ENCODE assay signal across 18 cellular contexts in genomic region chr3:61617041-61617440, GRCh38. TPM values are rescaled to one million over a fixed set of nuclear protein-coding genes. Genes with fewer than 3 reads are reported as not detected.
DNase-seq lines count a peak whose midpoint lies in the region; ATAC-seq and TF ChIP-seq lines count a peak whose summit lies in the region.
"Had no signal": no experiment of that assay in that cellular context is flagged by ENCODE, and none has a peak within 500 bp of the region (broad histone marks: within the 10 kb centered on the region; RNA-seq: fewer than 3 reads in every experiment).

No MANE protein-coding gene starts in this region.

- peaks cover 4% of the 10 kb centered on the region for H3K9me1 ChIP-seq in IMR-90 (ENCODE audit: insufficient read depth, low read length)

- H3K4ac ChIP-seq in IMR-90 (ENCODE audit: low read depth, low read length), result no peak overlapping the region

- H3K18ac ChIP-seq in IMR-90 (ENCODE audit: low read depth, low read length), result no peak overlapping the region

- no peak overlapping the region; the same call in 1 of the 2 replicates for H3K23ac ChIP-seq in IMR-90 (ENCODE audit: low read depth, low read length)

- POLR2A ChIA-PET in IMR-90 (lab: Charles Lee; ENCODE audit: unreplicated experiment), result no interaction called here

- TF ChIP-seq POLR2A in IMR-90 (IDR thresholded peaks at IDR 0.05; ENCODE audit: low read depth, low read length), result no peak
- TF ChIP-seq POLR2A in transverse colon (IDR thresholded peaks at IDR 0.05), result no peak

- no peak for TF ChIP-seq EP300 in transverse colon (IDR thresholded peaks at IDR 0.05; ENCODE audit: low read depth)

- H3K9me3 ChIP-seq in IMR-90 (ENCODE audit: control insufficient read depth, insufficient read depth, low read length) (no peaks in the 10 kb centered on the region), lower lobe of right lung (no peaks in the 10 kb centered on the region), transverse colon (no peaks in the 10 kb centered on the region)
- H3K9me3 ChIP-seq: SJSA1, vagina had no signal

- H4K91ac ChIP-seq in IMR-90 (ENCODE audit: insufficient read depth, low read depth, low read length), result no peak overlapping the region

- H3K4me2 ChIP-seq in IMR-90 (ENCODE audit: low read depth, low read length), result no peak overlapping the region

- H3K36me3 ChIP-seq in IMR-90 (ENCODE audit: control insufficient read depth, insufficient read depth, low read length) (no peaks in the 10 kb centered on the region; the same call in 1 of the 2 replicates), lower lobe of right lung (no peaks in the 10 kb centered on the region), transverse colon (no peaks in the 10 kb centered on the region)
- H3K36me3 ChIP-seq: SJSA1, vagina had no signal

- ATAC-seq in IMR-90 (ENCODE audit: low read depth) (peak; percentile 57), lower lobe of right lung (peak; percentile 48 to 72)
- ATAC-seq: activated CD8-positive, alpha-beta T cell treated with anti-CD3 and anti-CD28 coated beads, Interleukin-2, amount 10 ng/mL, durations not matched to agents 7 days and 5 days; activated T-helper 17 cell treated with anti-CD3 and anti-CD28 coated beads, Interleukin-2, amount 50 U/mL, for 72 hours; HCT116; K562 had no signal

- no peak overlapping the region for H3K4me3 ChIP-seq in IMR-90 (ENCODE audit: insufficient read depth, low read depth, low read length)
- H3K4me3 ChIP-seq in epithelial cell of proximal tubule (ENCODE audit: low read depth, low read length), result peak overlapping the region; percentile 35
- no peak overlapping the region for H3K4me3 ChIP-seq in lower lobe of right lung
- no peak overlapping the region for H3K4me3 ChIP-seq in transverse colon
- H3K4me3 ChIP-seq: K562, SJSA1, vagina had no signal

- no peak overlapping the region; the same call in 1 of the 2 replicates for H4K5ac ChIP-seq in IMR-90 (ENCODE audit: low read depth, low read length)

- H3K79me1 ChIP-seq in IMR-90 (ENCODE audit: low read depth in 1 of 2, low read length in 2 of 2), result peaks cover 27 to 62% of the 10 kb centered on the region in 2 experiments; a peak in 3 of 4 replicates

- CTCF ChIA-PET in IMR-90 (lab: Yijun Ruan, JAX), result no interaction called here

- no peak overlapping the region for H2AK9ac ChIP-seq in IMR-90 (replicated peaks; ENCODE audit: low read depth, low read length, poor library complexity)

- in situ Hi-C loops in IMR-90 (cut with MboI; ENCODE audit: low sequenced_read_pairs), result no loop called here
- in situ Hi-C loops in transverse colon (cut with MboI; ENCODE audit: low pct_ligation_motif_present in 1 of 4, low pct_unique_long_range_greater_than_20kb in 1 of 4, low sequenced_read_pairs in 3 of 4), result no loop called here

- H2AFZ ChIP-seq in IMR-90 (replicated peaks; ENCODE audit: low read length, poor library complexity), result no peak overlapping the region

- no peak overlapping the region for H3K14ac ChIP-seq in IMR-90 (replicated peaks; ENCODE audit: low read depth, low read length)

- dilution Hi-C loops in IMR-90 (cut with HindIII; ENCODE audit: low sequenced_read_pairs, unreplicated experiment), result no loop called here

- H3K27ac ChIP-seq in IMR-90 (ENCODE audit: insufficient read depth, low read length) (no peak overlapping the region), lower lobe of right lung (no peak overlapping the region), transverse colon (peak overlapping the region in 3 of 4 donors; percentile 0 to 43 (median 25))
- H3K27ac ChIP-seq: SJSA1, vagina had no signal

- H3K4me1 ChIP-seq in IMR-90 (ENCODE audit: control insufficient read depth, insufficient read depth, low read length), result peaks cover 7% of the 10 kb centered on the region; the same call in 1 of the 2 replicates
- H3K4me1 ChIP-seq in lower lobe of right lung, result peaks cover 19% of the 10 kb centered on the region
- peaks cover 0 to 15% (median 2%) of the 10 kb centered on the region in 4 donors for H3K4me1 ChIP-seq in transverse colon
- H3K4me1 ChIP-seq: SJSA1 had no signal

- no TSS peak for BruUV-seq in IMR-90 (replicated peaks; lab: Mats Ljungman, UMichigan)

- peaks cover 4% of the 10 kb centered on the region; the same call in 1 of the 2 replicates for H4K20me1 ChIP-seq in IMR-90 (ENCODE audit: insufficient read depth, low read length)

- no peak overlapping the region for H2AK5ac ChIP-seq in IMR-90 (ENCODE audit: low read depth, low read length)

- DNase-seq in IMR-90 (peak; percentile 31), epithelial cell of proximal tubule (ENCODE audit: low read depth) (peak; percentile 82), lower lobe of right lung (no peak), transverse colon (no peak), posterior cingulate gyrus (no peak), NCI-H510A (lab: John Stamatoyannopoulos, UW) (no peak)
- no peak for DNase-seq in activated CD4-positive, CD25-positive, alpha-beta regulatory T cell treated with anti-CD3 and anti-CD28 coated beads, Interleukin-2, amount 50 U/mL, for 72 hours
- DNase-seq: activated CD8-positive, alpha-beta T cell treated with anti-CD3 and anti-CD28 coated beads, Interleukin-2, amount 10 ng/mL, durations not matched to agents 7 days and 5 days; CD4-positive, CD25-positive, alpha-beta regulatory T cell; erythroblast; NCI-H1417; NCI-H226; stimulated activated naive CD4-positive, alpha-beta T cell treated with Interleukin-2 at 50 U/mL for 16 hours had no signal

- H3K27me3 ChIP-seq in IMR-90 (ENCODE audit: control insufficient read depth, insufficient read depth, low read length) (no peaks in the 10 kb centered on the region), lower lobe of right lung (ENCODE audit: low read depth) (no peaks in the 10 kb centered on the region), transverse colon (no peaks in the 10 kb centered on the region)
- H3K27me3 ChIP-seq: SJSA1, vagina had no signal

- WGBS in IMR-90 (ENCODE audit: extremely low coverage in 2 of 2, insufficient read length in 1 of 2), 2 experiments, result 89% methylated on average over 1 of the region's 4 CpGs; no CpG with 5 or more reads in 1 of the 2 experiments
- 59 to 61% methylated on average over 4 of the region's 4 CpGs for WGBS in transverse colon (ENCODE audit: low coverage in 1 of 2), 2 donors

- intact Hi-C loops in IMR-90 (cut with micrococcal nuclease), result no loop called here
- intact Hi-C loops in lower lobe of right lung (cut with DNase I), result no loop called here
- intact Hi-C loops in transverse colon (cut with DNase I; ENCODE audit: low total_unique reads), result no loop called here
- intact Hi-C loops in posterior cingulate gyrus (cut with DNase I), result no loop called here

- TF ChIP-seq CTCF in IMR-90 (conservative IDR thresholded peaks at IDR 0.05; ENCODE audit: low read depth, low read length) (no peak), epithelial cell of proximal tubule (conservative IDR thresholded peaks at IDR 0.05; ENCODE audit: low read depth, low read length) (no peak), lower lobe of right lung (IDR thresholded peaks at IDR 0.05) (no peak), transverse colon (IDR thresholded peaks at IDR 0.05) (no peak)

- H3K56ac ChIP-seq in IMR-90 (ENCODE audit: extremely low read depth, insufficient read depth, low read length), result no peak overlapping the region

- no peak overlapping the region for H2BK120ac ChIP-seq in IMR-90 (ENCODE audit: low read depth, low read length)

- no peak overlapping the region for H2BK5ac ChIP-seq in IMR-90 (ENCODE audit: low read depth, low read length, poor library complexity, severe bottlenecking)

- no peak overlapping the region for H3K9ac ChIP-seq in IMR-90 (ENCODE audit: low read depth, low read length)

- no peak for TF ChIP-seq RAD21 in IMR-90 (IDR thresholded peaks at IDR 0.05; ENCODE audit: low read length)

- no peak overlapping the region for H2BK20ac ChIP-seq in IMR-90 (ENCODE audit: low read depth, low read length)

- no peak overlapping the region for H2BK15ac ChIP-seq in IMR-90 (ENCODE audit: low read depth, low read length)

- no peak overlapping the region for H4K8ac ChIP-seq in IMR-90 (ENCODE audit: low read depth in 2 of 2, low read length in 2 of 2)

TF ChIP-seq in IMR-90, 13 proteins besides CTCF, POLR2A, EP300 and RAD21 (continues in another document):
- no peak for TF ChIP-seq MAFK (IDR thresholded peaks at IDR 0.05; ENCODE audit: low read depth, low read length)
- no peak for TF ChIP-seq MXI1 (IDR thresholded peaks at IDR 0.05; ENCODE audit: borderline replicate concordance, low read depth, low read length)
- no peak for TF ChIP-seq USF2 (IDR thresholded peaks at IDR 0.05; ENCODE audit: low read depth, low read length)
- no peak for TF ChIP-seq BHLHE40 (IDR thresholded peaks at IDR 0.05; ENCODE audit: low read depth, low read length)
- no peak for TF ChIP-seq CHD1 (IDR thresholded peaks at IDR 0.05; ENCODE audit: low read depth, low read length)
- TF ChIP-seq CEBPB (IDR thresholded peaks at IDR 0.05; ENCODE audit: low read depth, low read length), result no peak
- TF ChIP-seq ELK1 (IDR thresholded peaks at IDR 0.05; ENCODE audit: borderline replicate concordance, low read depth, low read length), result no peak
- TF ChIP-seq NFE2L2 (IDR thresholded peaks at IDR 0.05; ENCODE audit: low read depth, low read length), result no peak
- TF ChIP-seq SMC3 (IDR thresholded peaks at IDR 0.05; ENCODE audit: low read depth, low read length), result no peak
- no peak for TF ChIP-seq RCOR1 (IDR thresholded peaks at IDR 0.05; ENCODE audit: insufficient replicate concordance, low read length)
- no peak for TF ChIP-seq MAZ (IDR thresholded peaks at IDR 0.05; ENCODE audit: borderline replicate concordance, low read depth, low read length)

RNA-seq across cellular contexts. Expression of gene PTPRG, which starts 55.7 kb away (rescaled TPM):
- total RNA-seq in IMR-90 (2012; rRNA removed) (24.7 and 31.0 TPM in 2 replicates), epithelial cell of proximal tubule (13.5 and 16.9 TPM in 2 replicates), lower lobe of right lung (67.6 TPM), transverse colon (10 to 100 TPM; 29.2 to 83.4 (median 41.6) TPM)
- polyA plus RNA-seq in IMR-90 (2012; rRNA removed), result 6.8 and 7.7 TPM in 2 replicates
- 3.8 and 7.2 TPM in 2 replicates for polyA plus RNA-seq in IMR-90 (2012; cell fraction: cytosol; rRNA removed)
- 4.8 and 6.9 TPM in 2 replicates for polyA plus RNA-seq in IMR-90 (2012; cell fraction: nucleus; rRNA removed; ENCODE audit: low replicate concordance)
- total RNA-seq: activated CD8-positive, alpha-beta T cell treated with anti-CD3 and anti-CD28 coated beads, Interleukin-2, amount 10 ng/mL, durations not matched to agents 7 days and 5 days; activated T-helper 17 cell treated with anti-CD3 and anti-CD28 coated beads, Interleukin-2, amount 50 U/mL, for 72 hours; CD4-positive, CD25-positive, alpha-beta regulatory T cell had no signal
- polyA plus RNA-seq: CD4-positive, CD25-positive, alpha-beta regulatory T cell; K562 had no signal

Comparison
In these comparisons a context has a peak if more than half of its experiments do, and no peak if none do; other contexts are left out.
1. DNase-seq: peak in IMR-90 (single experiment) and epithelial cell of proximal tubule (single experiment); none in lower lobe of right lung (single experiment), transverse colon (single experiment), posterior cingulate gyrus (0 of 10), NCI-H510A (single experiment) and activated CD4-positive, CD25-positive, alpha-beta regulatory T cell treated with anti-CD3 and anti-CD28 coated beads, Interleukin-2, amount 50 U/mL, for 72 hours (single experiment).
2. H3K27ac ChIP-seq: peak in transverse colon (3 of 4); none in IMR-90 (single experiment) and lower lobe of right lung (single experiment).